Comparison of ENCODE assay signal across 8 cellular contexts in the genomic region with DNA sequence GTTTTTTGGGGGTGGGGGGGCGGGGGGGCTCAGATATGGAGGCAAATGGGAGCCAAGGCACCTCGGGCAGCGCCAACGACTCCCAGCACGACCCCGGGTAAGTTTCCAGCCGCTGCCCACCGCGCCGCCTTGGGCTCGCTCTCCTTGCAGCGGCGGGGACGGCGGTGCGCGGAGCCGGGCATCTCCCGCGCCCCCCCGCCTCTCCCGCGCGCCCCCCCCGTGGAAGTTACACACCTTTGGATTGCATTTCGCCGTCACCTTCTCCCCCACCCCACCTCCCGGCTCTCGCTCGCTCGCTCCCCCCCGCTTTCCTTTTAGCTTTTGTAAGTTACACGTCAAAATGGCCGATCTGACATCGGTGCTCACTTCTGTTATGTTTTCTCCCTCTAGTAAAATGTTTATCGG. TPM values are rescaled to one million over a fixed set of nuclear protein-coding genes. Genes with fewer than 3 reads are reported as not detected.
A peak's percentile ranks its signal among the peaks of the same experiment; 100 is the strongest.
DNase-seq lines count a peak whose midpoint lies in the region; ATAC-seq and TF ChIP-seq lines count a peak whose summit lies in the region.

No MANE protein-coding gene starts in this region.

- peaks cover 52 to 56% (median 52%) of the 10 kb centered on the region in 3 donors for H3K4me1 Mint-ChIP-seq in T-cell

- peaks cover 8 to 34% of the 10 kb centered on the region in 2 donors for H3K4me1 ChIP-seq in left lung

- H3K27ac ChIP-seq in left lung, result peak overlapping the region in 1 of 2 donors; percentile 74

- peak; percentile 0 for TF ChIP-seq POLR2A in GM18505 (IDR thresholded peaks at IDR 0.05; ENCODE audit: borderline replicate concordance, extremely low read depth, insufficient read depth, insufficient read length)

- peak overlapping the region; percentile 91 to 98 (median 92) for H3K4me3 Mint-ChIP-seq in T-cell

- TF ChIP-seq CTCF in left lung (IDR thresholded peaks at IDR 0.05), result no peak

- POLR2A ChIA-PET in T-cell (lab: Charles Lee), result interaction anchor here (0.5 to 1.7 kb wide), 10 partner anchors 9 to 591 kb away, joined by 3 to 10 read pairs (median 5); no protein-coding TSS in a partner anchor

- intact Hi-C loops in left lung (cut with DNase I), result no loop called here

- CTCF ChIA-PET in T-cell (lab: Charles Lee), result interaction anchor here (0.5 to 3.3 kb wide), 8 partner anchors 13 to 741 kb away, joined by 3 to 35 read pairs (median 4); no protein-coding TSS in a partner anchor

- H3K36me3 ChIP-seq in left lung, result no peaks in the 10 kb centered on the region

- ATAC-seq in GM18505 (IDR thresholded peaks at IDR 0.05; ENCODE audit: unreplicated experiment) (peak; percentile 2), HG02973 (IDR thresholded peaks at IDR 0.05; ENCODE audit: unreplicated experiment) (peak; percentile 10), T-cell (replicated peaks in 1 of 4) (peak; percentile 27 to 34 (median 31)), left lung (peak; percentile 32), HG02610 (IDR thresholded peaks at IDR 0.05; ENCODE audit: unreplicated experiment) (no peak)

- no peaks in the 10 kb centered on the region for H3K27me3 Mint-ChIP-seq in T-cell

- peaks cover 0 to 9% of the 10 kb centered on the region in 2 donors for H3K27me3 ChIP-seq in left lung

- H3K9me3 Mint-ChIP-seq in T-cell, result no peaks in the 10 kb centered on the region

- peak overlapping the region; percentile 71 to 80 for H3K4me3 ChIP-seq in left lung

- no peaks in the 10 kb centered on the region for H3K9me3 ChIP-seq in left lung

- peak overlapping the region; percentile 81 to 86 for H3K27ac Mint-ChIP-seq in T-cell

- H3K36me3 Mint-ChIP-seq in T-cell, result peaks cover 23% of the 10 kb centered on the region

- peak in 32 of 34 experiments; percentile 26 to 65 (median 46) for DNase-seq in T-cell
- peak; percentile 32 for DNase-seq in central memory CD4-positive, alpha-beta T cell
- DNase-seq in left lung, result peak in 1 of 2 donors; percentile 37
- peak; percentile 13 to 20 for DNase-seq in stimulated activated CD8-positive, alpha-beta memory T cell treated with anti-CD3 and anti-CD28 coated beads, Interleukin-7, amount 100 ng/mL, for 1 hour (ENCODE audit: low read depth in 2 of 2)
- no peak for DNase-seq in GF-D8 (lab: John Stamatoyannopoulos, UW)

RNA-seq across cellular contexts. Expression of a gene that starts 0.4 kb away (rescaled TPM):
- total RNA-seq in T-cell (100 to 1,000 TPM in 4 of 5 donors, 10 to 100 TPM in 1; 98.6 to 148 (median 113) TPM), left lung (10 to 100 TPM; 35.0 to 45.1 TPM)
